ENCODE assay signal across 31 cellular contexts in the genomic region with DNA sequence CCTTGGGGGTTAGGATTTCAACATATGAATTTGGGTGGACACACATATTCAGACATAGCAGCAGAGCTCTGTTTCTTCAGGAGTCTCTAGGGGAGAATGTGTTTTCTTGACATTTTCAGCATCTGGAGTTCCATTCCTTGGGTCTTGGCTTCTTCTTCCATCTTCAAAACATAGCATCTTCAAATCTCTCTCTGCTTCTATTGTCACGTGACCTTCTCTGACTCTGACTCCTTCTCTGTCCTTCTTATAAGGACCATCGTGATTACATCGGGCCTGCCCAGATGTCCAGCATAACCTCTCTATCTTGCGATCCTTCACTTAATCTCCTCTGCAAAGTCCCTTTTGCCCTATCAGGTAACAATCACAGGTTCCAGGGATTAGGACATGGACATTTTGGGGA.
"Had no signal": no experiment of that assay in that cellular context is flagged by ENCODE, and none has a peak within 500 bp of the region (broad histone marks: within the 10 kb centered on the region; RNA-seq: fewer than 3 reads in every experiment).

No MANE protein-coding gene starts in this region.

- H3K4me3 ChIP-seq: pancreas, psoas muscle, skin epidermis, smooth muscle cell, spleen, suprapubic skin, testis, tibial artery, upper lobe of left lung, vagina had no signal

- H3K4me1 ChIP-seq: pancreas, psoas muscle, spleen, suprapubic skin, testis, tibial artery, upper lobe of left lung, vagina had no signal

- H3K4me2 ChIP-seq: smooth muscle cell had no signal

- DNase-seq: naive B cell; naive thymus-derived CD8-positive, alpha-beta T cell; nephron progenitor cell; nucleus accumbens; pancreas; posterior cingulate gyrus; psoas muscle; right cardiac atrium; spleen; stimulated activated CD4-positive, alpha-beta T cell treated with anti-CD3 and anti-CD28 coated beads, Interleukin-12 subunit alpha, Interleukin-12 subunit beta, amount 100 ng/mL, for 4 hours; stimulated activated CD4-positive, alpha-beta T cell treated with anti-CD3 and anti-CD28 coated beads, Interleukin-1b, Interleukin-23, amount 100 ng/mL, for 48 hours; stimulated activated CD4-positive, alpha-beta T cell treated with anti-CD3 and anti-CD28 coated beads, Interleukin-4, amount 100 ng/mL, for 1 hour; stimulated activated CD4-positive, alpha-beta T cell treated with anti-CD3 and anti-CD28 coated beads, Interleukin-4, amount 100 ng/mL, for 4 hours; stimulated activated CD8-positive, alpha-beta memory T cell treated with anti-CD3 and anti-CD28 coated beads, Interleukin-4, amount 100 ng/mL, for 48 hours; stimulated activated naive CD4-positive, alpha-beta T cell; stimulated activated naive CD8-positive, alpha-beta T cell treated with anti-CD3 and anti-CD28 coated beads, Interleukin-15, amount 100 ng/mL, for 72 hours; stimulated activated naive CD8-positive, alpha-beta T cell treated with anti-CD3 and anti-CD28 coated beads, Interleukin-15, Interleukin-2, amounts not matched to agents 100 U/mL and 50 U/mL, for 24 hours; substantia nigra; testis; tibial artery; trophoblast cell; upper lobe of left lung had no signal

- H3K27me3 ChIP-seq: pancreas, spleen, testis, tibial artery, upper lobe of left lung, vagina had no signal

- ATAC-seq: naive thymus-derived CD8-positive, alpha-beta T cell; natural killer cell treated with Interleukin-12 subunit alpha and Interleukin-12 subunit beta and Interleukin-15 and Interleukin-18, amount 100 ng/mL, for 72 hours; pancreas; psoas muscle; right cardiac atrium; sciatic nerve; stimulated activated memory B cell treated with anti-CD40 and anti-IgM and Interleukin-4, amounts not matched to agents 10 μg/mL and 1 μg/mL and 100 μg/mL, for 72 hours; stimulated activated naive CD8-positive, alpha-beta T cell treated with anti-CD3 and anti-CD28 coated beads, Interleukin-15, amount 100 ng/mL, for 72 hours; stimulated activated naive CD8-positive, alpha-beta T cell treated with anti-CD3 and anti-CD28 coated beads, Interleukin-15, Interleukin-2, amounts not matched to agents 100 U/mL and 50 U/mL, for 24 hours had no signal

- H3K27ac ChIP-seq: neutrophil, pancreas, psoas muscle, skin epidermis, spleen, suprapubic skin, testis, tibial artery, upper lobe of left lung, vagina had no signal

- H3K36me3 ChIP-seq: neutrophil, pancreas, spleen, suprapubic skin, tibial artery, upper lobe of left lung, vagina had no signal

- H3K9me3 ChIP-seq: neutrophil, pancreas, psoas muscle, suprapubic skin, testis, tibial artery, upper lobe of left lung, vagina had no signal

- FAIRE-seq: pancreas, urothelium cell line had no signal
